Comparison of ENCODE assay signal across 9 cellular contexts in genomic region chr20:41072099-41072798, GRCh38. TPM values are rescaled to one million over a fixed set of nuclear protein-coding genes. Genes with fewer than 3 reads are reported as not detected.
DNase-seq lines count a peak whose midpoint lies in the region; ATAC-seq and TF ChIP-seq lines count a peak whose summit lies in the region.
"Had no signal": no experiment of that assay in that cellular context is flagged by ENCODE, and none has a peak within 500 bp of the region (broad histone marks: within the 10 kb centered on the region; RNA-seq: fewer than 3 reads in every experiment).

No MANE protein-coding gene starts in this region.

- TF ChIP-seq CTCF in H9 (conservative IDR thresholded peaks at IDR 0.05) (no peak), foreskin fibroblast (IDR thresholded peaks at IDR 0.05; ENCODE audit: low read depth, low read length) (no peak), tibial nerve (IDR thresholded peaks at IDR 0.05) (no peak)

- peak overlapping the region; percentile 16 for H2BK20ac ChIP-seq in H9 (ENCODE audit: low read depth, low read length, poor library complexity, severe bottlenecking)

- H2BK5ac ChIP-seq in H9 (ENCODE audit: insufficient read length, low read length): no peak overlapping the region

- H3K9ac ChIP-seq in H9 (ENCODE audit: extremely low read depth, insufficient read length, low read length) (no peak overlapping the region), skeletal muscle satellite cell (ENCODE audit: low read depth, low read length) (peak overlapping the region; percentile 43)

- H3K36me3 ChIP-seq in skeletal muscle satellite cell (ENCODE audit: insufficient read depth, low read length) (peaks cover 34% of the 10 kb centered on the region), tibial nerve (peaks cover 0 to 7% (median 0%) of the 10 kb centered on the region in 3 donors)

- H3K23me2 ChIP-seq in H9 (ENCODE audit: insufficient read length, low read depth, low read length, poor library complexity, severe bottlenecking): no peaks in the 10 kb centered on the region

- H3K4me2 ChIP-seq in H9 (ENCODE audit: insufficient read depth, insufficient read length, low read length): no peak overlapping the region
- peak overlapping the region; percentile 63 for H3K4me2 ChIP-seq in skeletal muscle satellite cell (ENCODE audit: low read length)

- H3K27me3 Mint-ChIP-seq in H9 (ENCODE audit: low read depth): no peaks in the 10 kb centered on the region
- H3K27me3 Mint-ChIP-seq in activated CD4-positive, alpha-beta memory T cell treated with anti-CD3 and anti-CD28 coated beads for 36 hours: no peaks in the 10 kb centered on the region

- no peak overlapping the region for H4K8ac ChIP-seq in H9 (replicated peaks; ENCODE audit: insufficient read length, low read depth, low read length)

- TF ChIP-seq POLR2A in tibial nerve (IDR thresholded peaks at IDR 0.05): no peak

- no peak overlapping the region for H2AFZ ChIP-seq in H9 (ENCODE audit: low read length)

- H4K91ac ChIP-seq in H9 (ENCODE audit: insufficient read length, low read depth, low read length): no peak overlapping the region

- POLR2A ChIA-PET in activated CD4-positive, alpha-beta memory T cell treated with anti-CD3 and anti-CD28 coated beads for 36 hours (lab: Charles Lee): no interaction called here

- H3K9me3 Mint-ChIP-seq in H9: no peaks in the 10 kb centered on the region
- H3K9me3 Mint-ChIP-seq in activated CD4-positive, alpha-beta memory T cell treated with anti-CD3 and anti-CD28 coated beads for 36 hours: no peaks in the 10 kb centered on the region

- no peak overlapping the region for H4K5ac ChIP-seq in H9 (ENCODE audit: insufficient read length, low read depth, low read length)

- H3K4me1 ChIP-seq in H9 (ENCODE audit: insufficient read depth, low read length): no peaks in the 10 kb centered on the region
- peaks cover 43% of the 10 kb centered on the region for H3K4me1 ChIP-seq in skeletal muscle satellite cell (ENCODE audit: control insufficient read depth, insufficient read depth, low read length)
- peaks cover 0 to 59% (median 24%) of the 10 kb centered on the region in 4 donors for H3K4me1 ChIP-seq in tibial nerve

- WGBS in H9 (ENCODE audit: extremely low coverage, insufficient read length, low lambda C conversion rate): no CpG with 5 or more reads among the region's 3 CpGs
- whole genome bisulfite sequencing in tibial nerve, 2 donors: 14 to 24% methylated on average over 3 of the region's 3 CpGs

- H3K9me3 ChIP-seq in H9 (ENCODE audit: control insufficient read depth, low read depth, low read length) (no peaks in the 10 kb centered on the region), skeletal muscle satellite cell (replicated peaks; ENCODE audit: low read length) (no peaks in the 10 kb centered on the region), tibial nerve (no peaks in the 10 kb centered on the region)
- H3K9me3 ChIP-seq: body of pancreas had no signal

- DNase-seq in H9 (no peak), foreskin fibroblast (peak; percentile 80 to 89), tibial nerve (ENCODE audit: low spot score in 2 of 2) (no peak)
- DNase-seq in activated CD4-positive, alpha-beta memory T cell treated with anti-CD3 and anti-CD28 coated beads for 36 hours: no peak

- no peak overlapping the region for H3K4me3 Mint-ChIP-seq in H9
- H3K4me3 Mint-ChIP-seq in activated CD4-positive, alpha-beta memory T cell treated with anti-CD3 and anti-CD28 coated beads for 36 hours: no peak overlapping the region

- H2BK120ac ChIP-seq in H9 (ENCODE audit: low read depth, low read length, poor library complexity, severe bottlenecking): no peak overlapping the region

- peak overlapping the region in 1 of 3 experiments; percentile 76; a peak in 1 of 7 replicates for H3K27ac Mint-ChIP-seq in H9
- peak overlapping the region; percentile 66 for H3K27ac Mint-ChIP-seq in activated CD4-positive, alpha-beta memory T cell treated with anti-CD3 and anti-CD28 coated beads for 36 hours

- ATAC-seq in HG03175 (IDR thresholded peaks at IDR 0.05; ENCODE audit: unreplicated experiment) (no peak), GM21576 (IDR thresholded peaks at IDR 0.05; ENCODE audit: unreplicated experiment) (no peak), GM21390 (IDR thresholded peaks at IDR 0.05; ENCODE audit: unreplicated experiment) (no peak)
- ATAC-seq: body of pancreas had no signal

- H3K27ac ChIP-seq in H9 (ENCODE audit: insufficient read length, low read depth, low read length): no peak overlapping the region
- peak overlapping the region in 2 of 4 donors; percentile 62 to 74 for H3K27ac ChIP-seq in tibial nerve

- H2BK12ac ChIP-seq in H9 (ENCODE audit: insufficient read length, low read depth, low read length): no peak overlapping the region

- no peak overlapping the region for H3K4ac ChIP-seq in H9 (ENCODE audit: low read depth, low read length)

- H3K79me2 ChIP-seq in H9 (ENCODE audit: insufficient read depth, low read length): peaks cover 2% of the 10 kb centered on the region; the same call in 1 of the 2 replicates

- peaks cover 14 to 20% of the 10 kb centered on the region in 2 experiments for H3K4me1 Mint-ChIP-seq in H9
- peaks cover 79% of the 10 kb centered on the region for H3K4me1 Mint-ChIP-seq in activated CD4-positive, alpha-beta memory T cell treated with anti-CD3 and anti-CD28 coated beads for 36 hours (ENCODE audit: low read depth)

- no peak overlapping the region for H3K56ac ChIP-seq in H9 (ENCODE audit: insufficient read length, low read depth, low read length)

- no peak for TF ChIP-seq EP300 in tibial nerve (IDR thresholded peaks at IDR 0.05)

- no peak overlapping the region for H3K14ac ChIP-seq in H9 (ENCODE audit: insufficient read depth, low read length)

- H3K4me3 ChIP-seq in foreskin fibroblast (ENCODE audit: low read depth in 1 of 2, low read length in 2 of 2) (no peak overlapping the region), skeletal muscle satellite cell (ENCODE audit: low read length) (peak overlapping the region; percentile 5), tibial nerve (no peak overlapping the region)
- H3K4me3 ChIP-seq: body of pancreas had no signal

- peaks cover 5 to 23% (median 16%) of the 10 kb centered on the region in 3 experiments; a peak in 5 of 7 replicates for H3K36me3 Mint-ChIP-seq in H9 (ENCODE audit: insufficient read depth in 1 of 3, low read depth in 3 of 3)
- peaks cover 34% of the 10 kb centered on the region for H3K36me3 Mint-ChIP-seq in activated CD4-positive, alpha-beta memory T cell treated with anti-CD3 and anti-CD28 coated beads for 36 hours

- H3T11ph ChIP-seq in H9 (ENCODE audit: low read length): no peak overlapping the region

- no peak overlapping the region for H2BK15ac ChIP-seq in H9 (ENCODE audit: low read depth, low read length)

- CTCF ChIA-PET in activated CD4-positive, alpha-beta memory T cell treated with anti-CD3 and anti-CD28 coated beads for 36 hours (lab: Charles Lee): interaction anchor here (1.1 to 5.9 kb wide), 3 partner anchors 23 to 82 kb away, joined by 5 to 22 read pairs (median 12); no protein-coding TSS in a partner anchor

- no peaks in the 10 kb centered on the region for H4K20me1 ChIP-seq in H9 (ENCODE audit: control insufficient read depth, insufficient read depth, insufficient read length)

- no peak overlapping the region for H2AK5ac ChIP-seq in H9 (ENCODE audit: insufficient read length, low read length)

- H3K27me3 ChIP-seq in H9 (ENCODE audit: insufficient read depth, low read length) (no peaks in the 10 kb centered on the region), skeletal muscle satellite cell (ENCODE audit: control insufficient read depth, insufficient read depth, low read length) (no peaks in the 10 kb centered on the region), tibial nerve (no peaks in the 10 kb centered on the region)
- H3K27me3 ChIP-seq: body of pancreas had no signal

- H3K23ac ChIP-seq in H9 (ENCODE audit: insufficient read length, low read depth, low read length): no peak overlapping the region

- no peak overlapping the region for H3K18ac ChIP-seq in H9 (ENCODE audit: insufficient read length, low read depth, low read length)

- intact Hi-C loops in activated CD4-positive, alpha-beta memory T cell treated with anti-CD3 and anti-CD28 coated beads for 36 hours (cut with micrococcal nuclease): loop anchor here (2.0 kb wide), 3 partner anchors 13 to 43 kb away; partner anchors contain the start of gene TOP1

- H3K79me1 ChIP-seq in H9 (ENCODE audit: insufficient read depth, low read depth, low read length, poor library complexity, severe bottlenecking): peaks cover 3% of the 10 kb centered on the region

RNA-seq across cellular contexts. Expression of gene TOP1, which starts 43.6 kb away (rescaled TPM):
- 96.4 and 98.5 TPM in 2 replicates for total RNA-seq in H9 (2021)
- 100 to 1,000 TPM; 128 TPM for total RNA-seq in activated CD4-positive, alpha-beta memory T cell treated with anti-CD3 and anti-CD28 coated beads for 36 hours
- total RNA-seq in skeletal muscle satellite cell (2012; rRNA removed): 25.1 and 26.9 TPM in 2 replicates
- 10 to 100 TPM; 17.9 to 29.1 (median 23.1) TPM for total RNA-seq in tibial nerve

Comparison
In these comparisons a context has a peak if more than half of its experiments do, and no peak if none do; other contexts are left out.
1. DNase-seq: peak in foreskin fibroblast (2 of 2); none in H9 (single experiment), activated CD4-positive, alpha-beta memory T cell treated with anti-CD3 and anti-CD28 coated beads for 36 hours (single experiment) and tibial nerve (0 of 2).